Comparison of ENCODE assay signal across 17 cellular contexts in genomic region chr9:108209132-108209700, GRCh38.
DNase-seq lines count a peak whose midpoint lies in the region; ATAC-seq and TF ChIP-seq lines count a peak whose summit lies in the region.
"Had no signal": no experiment of that assay in that cellular context is flagged by ENCODE, and none has a peak within 500 bp of the region (broad histone marks: within the 10 kb centered on the region; RNA-seq: fewer than 3 reads in every experiment).

No MANE protein-coding gene starts in this region.

- WGBS in stomach, 5 donors = 25 to 56% (median 39%) methylated on average over 5 of the region's 5 CpGs

- no peak for TF ChIP-seq POLR2A in stomach (IDR thresholded peaks at IDR 0.05)

- intact Hi-C loops in stomach (cut with DNase I; ENCODE audit: low total_unique reads) = no loop called here

- no peaks in the 10 kb centered on the region for H3K36me3 ChIP-seq in stomach
- H3K36me3 ChIP-seq: BLaER1 treated with 17β-estradiol and CSF1 and Interleukin-3, amounts not matched to agents 10 nM and 100 nM had no signal

- H3K4me1 ChIP-seq in stomach = peaks cover 0 to 17% (median 3%) of the 10 kb centered on the region in 4 donors

- TF ChIP-seq CTCF in VCaP (conservative IDR thresholded peaks at IDR 0.05) (no peak), stomach (IDR thresholded peaks at IDR 0.05) (no peak)

- H3K4me3 ChIP-seq in stomach = no peak overlapping the region
- H3K4me3 ChIP-seq: BLaER1 treated with 17β-estradiol and CSF1 and Interleukin-3, amounts not matched to agents 10 nM and 100 nM had no signal

- peak; percentile 65 for DNase-seq in LoVo (ENCODE audit: low spot score)
- DNase-seq in mucosa of gallbladder (ENCODE audit: low spot score) = peak; percentile 35
- DNase-seq in stomach = peak; percentile 34
- no peak for DNase-seq in NCI-H1092 treated with DMSO at 0.1 percent for 48 hours (lab: John Stamatoyannopoulos, UW)
- DNase-seq: CD8-positive, alpha-beta T cell; DMS79; HFFc6; NCI-H1436 treated with DMSO at 0.1 percent for 48 hours; NCI-H2029; NCI-H510A treated with DMSO at 0.1 percent for 48 hours; NCI-H82; OCI-M1 had no signal

- H3K27ac ChIP-seq in VCaP (peak overlapping the region; percentile 52), stomach (no peak overlapping the region)
- H3K27ac ChIP-seq: BLaER1 treated with 17β-estradiol and CSF1 and Interleukin-3, amounts not matched to agents 10 nM and 100 nM; KMS-11 had no signal

- H3K27me3 ChIP-seq in stomach = no peaks in the 10 kb centered on the region
- H3K27me3 ChIP-seq: BLaER1 treated with 17β-estradiol and CSF1 and Interleukin-3, amounts not matched to agents 10 nM and 100 nM had no signal

- no peak for TF ChIP-seq EP300 in stomach (IDR thresholded peaks at IDR 0.05)

- H3K9me3 ChIP-seq in stomach = no peaks in the 10 kb centered on the region
- H3K9me3 ChIP-seq: BLaER1 treated with 17β-estradiol and CSF1 and Interleukin-3, amounts not matched to agents 10 nM and 100 nM had no signal

- no peak for ATAC-seq in GM21447 (IDR thresholded peaks at IDR 0.05; ENCODE audit: unreplicated experiment)
- ATAC-seq in HG02798 (IDR thresholded peaks at IDR 0.05; ENCODE audit: poor library complexity, unreplicated experiment) = no peak
- ATAC-seq: CD8-positive, alpha-beta T cell had no signal
